Comparison of ENCODE assay signal across 12 cellular contexts in genomic region chr18:63637703-63638102, GRCh38. TPM values are rescaled to one million over a fixed set of nuclear protein-coding genes. Genes with fewer than 3 reads are reported as not detected.
"Had no signal": no experiment of that assay in that cellular context is flagged by ENCODE, and none has a peak within 500 bp of the region (broad histone marks: within the 10 kb centered on the region; RNA-seq: fewer than 3 reads in every experiment).

No MANE protein-coding gene starts in this region.

- H3K9ac ChIP-seq: GM23248 had no signal

- H3K4me1 ChIP-seq: HAP-1 had no signal

- DNase-seq: GM23248, GOT3, H7, HFFc6, KBM-7 had no signal

- ATAC-seq: HCT116, HepG2 had no signal

- FAIRE-seq: HepG2 had no signal

- H2AFZ ChIP-seq: GM23248 had no signal

- H3K27ac ChIP-seq: GM23248, HL-60 had no signal

- H3K36me3 ChIP-seq: HAP-1 had no signal

- H3K4me3 ChIP-seq: GM23248, HAP-1 had no signal

- H3K9me3 ChIP-seq: HAP-1 had no signal

RNA-seq across cellular contexts. Expression of gene SERPINB4, which starts 6.4 kb away (rescaled TPM):
- total RNA-seq: GM23248, H4, H7, HepG2, HFFc6, HT1080 had no signal
- polyA plus RNA-seq: GM23248, HepG2, IgD-negative memory B cell had no signal

RNA-seq across cellular contexts. Expression of gene SERPINB3, which starts 24.0 kb away (rescaled TPM):
- total RNA-seq: GM23248, H4, H7, HepG2, HFFc6, HT1080 had no signal
- polyA plus RNA-seq: HepG2, IgD-negative memory B cell had no signal

RNA-seq across cellular contexts. Expression of gene SERPINB13, which starts 50.6 kb away (rescaled TPM):
- total RNA-seq: GM23248, H4, H7, HepG2, HFFc6, HT1080 had no signal
- polyA plus RNA-seq: GM23248, HepG2, IgD-negative memory B cell had no signal
